8 cellular contexts compared by ENCODE assay signal in the genomic region with DNA sequence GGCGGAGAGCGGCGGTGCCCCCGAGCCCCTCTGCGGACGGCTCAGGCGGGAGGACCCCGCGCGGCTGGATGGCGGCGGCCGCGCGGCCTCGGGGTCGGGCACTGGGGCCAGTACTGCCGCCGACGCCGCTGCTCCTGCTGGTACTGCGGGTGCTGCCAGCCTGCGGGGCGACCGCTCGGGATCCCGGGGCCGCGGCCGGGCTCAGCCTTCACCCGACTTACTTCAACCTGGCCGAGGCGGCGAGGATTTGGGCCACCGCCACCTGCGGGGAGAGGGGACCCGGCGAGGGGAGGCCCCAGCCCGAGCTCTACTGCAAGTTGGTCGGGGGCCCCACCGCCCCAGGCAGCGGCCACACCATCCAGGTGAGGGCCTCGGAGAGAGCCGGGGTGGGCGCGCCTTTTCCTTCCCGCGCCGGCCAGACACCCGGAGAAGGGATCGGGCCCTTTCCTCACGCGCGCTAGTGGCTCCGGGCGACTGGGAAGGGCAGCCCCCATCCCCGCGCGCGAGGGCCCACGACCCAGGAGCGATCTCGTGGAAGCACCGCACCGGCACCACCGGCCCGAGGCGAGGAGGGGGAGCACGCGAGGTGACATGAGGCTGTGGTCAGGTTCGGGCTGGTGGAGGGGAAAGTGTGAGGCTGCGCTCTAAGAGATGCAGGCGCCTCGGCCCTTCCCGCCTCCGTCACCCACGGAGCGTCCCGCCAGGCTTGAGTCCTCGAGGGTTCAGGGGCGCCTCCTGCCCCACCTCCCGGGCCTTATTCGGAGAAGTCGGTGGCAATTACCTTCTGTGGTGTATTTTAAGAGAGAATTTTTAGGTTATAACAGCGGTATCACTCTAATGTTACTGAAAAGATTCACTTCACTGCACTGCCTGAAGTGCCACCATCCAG. TPM values are rescaled to one million over a fixed set of nuclear protein-coding genes. Genes with fewer than 3 reads are reported as not detected.
A peak's percentile ranks its signal among the peaks of the same experiment; 100 is the strongest.
DNase-seq lines count a peak whose midpoint lies in the region; FAIRE-seq and TF ChIP-seq lines count a peak whose summit lies in the region.

No MANE protein-coding gene starts in this region.

- no peaks in the 10 kb centered on the region for H3K9me3 ChIP-seq in HUES6 (ENCODE audit: control insufficient read depth, insufficient read depth, low read depth, low read length)
- no peaks in the 10 kb centered on the region for H3K9me3 ChIP-seq in astrocyte (ENCODE audit: insufficient read depth, low read depth, low read length)
- H3K9me3 ChIP-seq in keratinocyte (ENCODE audit: control insufficient read depth, low read depth, low read length): no peaks in the 10 kb centered on the region

- H3K4me1 ChIP-seq in HUES6 (ENCODE audit: control insufficient read depth, insufficient read depth, low read length) (peaks cover 4% of the 10 kb centered on the region; the same call in 1 of the 2 replicates), astrocyte (ENCODE audit: insufficient read depth, low read length) (peaks cover 14% of the 10 kb centered on the region), keratinocyte (ENCODE audit: control insufficient read depth, extremely low read depth, insufficient read depth, low read length) (peaks cover 16% of the 10 kb centered on the region)

- no peak overlapping the region for H3K27ac Mint-ChIP-seq in astrocyte (ENCODE audit: unreplicated experiment)

- peak; percentile 43 for DNase-seq in COR-L47 (lab: John Stamatoyannopoulos, UW)
- DNase-seq in astrocyte (ENCODE audit: low read depth): no peak
- DNase-seq in keratinocyte (ENCODE audit: low read depth, low spot score): no peak
- peak; percentile 5 for DNase-seq in stimulated activated CD4-positive, alpha-beta T cell treated with anti-CD3 and anti-CD28 coated beads, Interleukin-4, amount 100 ng/mL, for 24 hours
- DNase-seq in inferior parietal cortex (ENCODE audit: extremely low spot score): no peak
- no peak for DNase-seq in NCI-H2107 treated with DMSO at 0.1 percent for 48 hours (lab: John Stamatoyannopoulos, UW; ENCODE audit: unreplicated experiment)
- DNase-seq in foreskin melanocyte: no peak

- no peaks in the 10 kb centered on the region for H3K9me1 ChIP-seq in keratinocyte (ENCODE audit: control insufficient read depth, extremely low read depth, insufficient read depth, low read length)

- H4K20me1 ChIP-seq in astrocyte (ENCODE audit: insufficient read depth, low read length) (no peaks in the 10 kb centered on the region), keratinocyte (ENCODE audit: control insufficient read depth, extremely low read depth, insufficient read depth, low read length) (no peaks in the 10 kb centered on the region)

- dilution Hi-C loops in keratinocyte (cut with MboI; ENCODE audit: extremely low pct_ligation_motif_present, low sequenced_read_pairs): no loop called here

- H3K9me3 Mint-ChIP-seq in astrocyte (ENCODE audit: unreplicated experiment): no peaks in the 10 kb centered on the region

- TF ChIP-seq CTCF in astrocyte (IDR thresholded peaks at IDR 0.05; ENCODE audit: insufficient read depth, low read depth, low read length) (no peak), keratinocyte (optimal IDR thresholded peaks at IDR 0.05 in 1 of 3, IDR thresholded peaks at IDR 0.05 in 1 of 3, conservative IDR thresholded peaks at IDR 0.05 in 1 of 3; ENCODE audit: extremely low read depth in 1 of 3, insufficient read depth in 2 of 3, low read length in 3 of 3) (no peak)

- H3K27ac ChIP-seq in HUES6 (ENCODE audit: low read depth, low read length) (no peak overlapping the region), astrocyte (ENCODE audit: low read depth, low read length) (no peak overlapping the region), keratinocyte (ENCODE audit: control insufficient read depth, insufficient read depth, low read length) (no peak overlapping the region)

- H3K36me3 ChIP-seq in HUES6 (ENCODE audit: control insufficient read depth, insufficient read depth, low read length) (no peaks in the 10 kb centered on the region), astrocyte (ENCODE audit: insufficient read depth, low read length) (no peaks in the 10 kb centered on the region), keratinocyte (ENCODE audit: control insufficient read depth in 2 of 2, extremely low read depth in 1 of 2, insufficient read depth in 2 of 2, low read length in 2 of 2) (no peaks in the 10 kb centered on the region)

- FAIRE-seq in astrocyte (lab: Jason Lieb, UNC) (no peak), keratinocyte (lab: Jason Lieb, UNC) (no peak)

- H3K36me3 Mint-ChIP-seq in astrocyte (ENCODE audit: low read depth, unreplicated experiment): no peaks in the 10 kb centered on the region

- H3K27me3 ChIP-seq in HUES6 (ENCODE audit: control insufficient read depth, insufficient read depth, low read length) (peaks cover 46% of the 10 kb centered on the region), astrocyte (ENCODE audit: insufficient read depth, low read length) (peaks cover 31% of the 10 kb centered on the region), keratinocyte (ENCODE audit: control insufficient read depth, extremely low read depth, insufficient read depth, low read length) (no peaks in the 10 kb centered on the region)

- peak overlapping the region; percentile 73 for H2AFZ ChIP-seq in astrocyte (ENCODE audit: low read depth, low read length)
- H2AFZ ChIP-seq in keratinocyte (ENCODE audit: control insufficient read depth, low read length): peak overlapping the region; percentile 53

- H3K79me2 ChIP-seq in astrocyte (ENCODE audit: insufficient read depth, low read length) (no peaks in the 10 kb centered on the region), keratinocyte (ENCODE audit: control insufficient read depth, insufficient read depth, low read length) (no peaks in the 10 kb centered on the region)

- peaks cover 30% of the 10 kb centered on the region for H3K27me3 Mint-ChIP-seq in astrocyte (ENCODE audit: low read depth, unreplicated experiment)

- H3K4me2 ChIP-seq in astrocyte (ENCODE audit: low read length) (peak overlapping the region; percentile 86), keratinocyte (ENCODE audit: control insufficient read depth, extremely low read depth, insufficient read depth, low read depth, low read length) (peak overlapping the region; percentile 83)

- H3K4me3 Mint-ChIP-seq in astrocyte (ENCODE audit: unreplicated experiment): peak overlapping the region; percentile 23

- peak overlapping the region; percentile 24 for H3K9ac ChIP-seq in HUES6 (ENCODE audit: low read length)
- peak overlapping the region; percentile 14 for H3K9ac ChIP-seq in astrocyte (ENCODE audit: low read length)
- peak overlapping the region; percentile 63 for H3K9ac ChIP-seq in keratinocyte (ENCODE audit: control insufficient read depth, extremely low read depth, insufficient read depth, low read length)

- H3K4me3 ChIP-seq in HUES6 (ENCODE audit: low read depth, low read length) (peak overlapping the region; percentile 60), astrocyte (ENCODE audit: insufficient read depth, low read depth, low read length) (peak overlapping the region; percentile 48), keratinocyte (ENCODE audit: control insufficient read depth in 2 of 3, extremely low read depth in 1 of 3, insufficient read depth in 2 of 3, low read depth in 1 of 3, low read length in 3 of 3) (peak overlapping the region; percentile 39 to 65 (median 65))

- H3K4me1 Mint-ChIP-seq in astrocyte (ENCODE audit: low read depth, unreplicated experiment): peaks cover 3% of the 10 kb centered on the region

RNA-seq across cellular contexts. Expression of a gene that starts 0.6 kb away (rescaled TPM):
- 0.50 and 0.86 TPM in 2 replicates for total RNA-seq in astrocyte
- 1,944 to 2,775 TPM (median 2,231 TPM) in 3 replicates for polyA plus RNA-seq in keratinocyte
- polyA plus RNA-seq in keratinocyte (2011; ENCODE audit: low read depth): 294 TPM
- 671 and 924 TPM in 2 replicates for polyA plus RNA-seq in keratinocyte (2011; cell fraction: cytosol; rRNA removed)
- polyA plus RNA-seq in keratinocyte (2011; cell fraction: nucleus; rRNA removed): 3,655 and 3,922 TPM in 2 replicates
- polyA plus RNA-seq in keratinocyte (2012; ENCODE audit: low replicate concordance): 345 and 1,929 TPM in 2 replicates
- 1,838 to 2,830 TPM (median 2,688 TPM) in 3 replicates for polyA minus RNA-seq in keratinocyte
- 1,658 TPM for polyA minus RNA-seq in keratinocyte (2011; cell fraction: cytosol; rRNA and poly(A)+ RNA removed)
- 4,085 and 6,592 TPM in 2 replicates for polyA minus RNA-seq in keratinocyte (2011; cell fraction: nucleus; rRNA and poly(A)+ RNA removed)

RNA-seq across cellular contexts. Expression of a gene that starts 27.1 kb away (rescaled TPM):
- 0.70 and 0.75 TPM in 2 replicates for total RNA-seq in astrocyte
- polyA plus RNA-seq in keratinocyte: 2.4 to 8.5 TPM (median 3.7 TPM) in 3 replicates
- 3.0 TPM for polyA plus RNA-seq in keratinocyte (2011; ENCODE audit: low read depth)
- 6.0 and 7.8 TPM in 2 replicates for polyA plus RNA-seq in keratinocyte (2011; cell fraction: cytosol; rRNA removed)
- 18.1 and 18.7 TPM in 2 replicates for polyA plus RNA-seq in keratinocyte (2011; cell fraction: nucleus; rRNA removed)
- polyA plus RNA-seq in keratinocyte (2012; ENCODE audit: low replicate concordance): 1.9 and 2.9 TPM in 2 replicates
- 2.3 to 5.6 TPM (median 3.3 TPM) in 3 replicates for polyA minus RNA-seq in keratinocyte
- polyA minus RNA-seq in keratinocyte (2011; cell fraction: cytosol; rRNA and poly(A)+ RNA removed): 5.0 TPM
- polyA minus RNA-seq in keratinocyte (2011; cell fraction: nucleus; rRNA and poly(A)+ RNA removed): 4.9 and 6.1 TPM in 2 replicates

Comparison
In these comparisons a context has a peak if more than half of its experiments do, and no peak if none do; other contexts are left out.
1. DNase-seq: peak in COR-L47 (single experiment) and stimulated activated CD4-positive, alpha-beta T cell treated with anti-CD3 and anti-CD28 coated beads, Interleukin-4, amount 100 ng/mL, for 24 hours (single experiment); none in astrocyte (single experiment), keratinocyte (single experiment), inferior parietal cortex (single experiment), NCI-H2107 treated with DMSO at 0.1 percent for 48 hours (single experiment) and foreskin melanocyte (single experiment).
2. Peak in every context shown above with its lines, with median percentiles within 50 percentile points of each other: H3K4me3 ChIP-seq and H3K9ac ChIP-seq.